Comparison of ENCODE assay signal across 29 cellular contexts in the genomic region with DNA sequence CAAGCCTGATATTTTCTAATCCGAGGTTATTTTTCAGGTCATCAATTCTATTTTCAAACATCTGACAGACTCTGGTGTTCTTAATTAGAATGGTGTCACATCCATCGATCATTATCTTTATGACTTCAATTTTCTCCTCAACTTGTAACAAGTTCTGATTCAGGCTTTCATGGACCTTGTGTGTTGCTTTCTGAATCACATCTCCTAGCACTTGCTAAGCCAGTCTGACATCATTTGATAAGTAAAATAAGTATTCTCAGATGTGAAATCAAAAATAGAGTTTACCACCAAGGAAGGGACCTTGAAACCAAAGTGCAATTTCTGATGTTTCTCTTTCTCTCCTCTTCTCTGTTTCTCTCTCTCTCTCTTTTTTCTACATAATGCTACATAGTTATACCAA. TPM values are rescaled to one million over a fixed set of nuclear protein-coding genes. Genes with fewer than 3 reads are reported as not detected.
"Had no signal": no experiment of that assay in that cellular context is flagged by ENCODE, and none has a peak within 500 bp of the region (broad histone marks: within the 10 kb centered on the region; RNA-seq: fewer than 3 reads in every experiment).

No MANE protein-coding gene starts in this region.

- H3K36me3 ChIP-seq: brain microvascular endothelial cell, cardiac muscle cell, MG63, SJSA1 had no signal

- H3K9me3 ChIP-seq: MG63, SJSA1, SK-N-SH had no signal

- H3K4me1 ChIP-seq: SJSA1 had no signal

- ATAC-seq: activated CD8-positive, alpha-beta T cell treated with anti-CD3 and anti-CD28 coated beads, Interleukin-2, amount 10 ng/mL, durations not matched to agents 7 days and 5 days; Panc1 had no signal

- H3K9ac ChIP-seq: SK-N-SH had no signal

- DNase-seq: activated CD4-positive, alpha-beta T cell treated with anti-CD3 and anti-CD28 coated beads, Interleukin-2, amount 10 ng/mL, durations not matched to agents 7 days and 5 days; activated CD4-positive, alpha-beta T cell treated with anti-CD3 and anti-CD28 coated beads, Interleukin-2, amount 50 U/mL, for 48 hours; activated CD8-positive, alpha-beta T cell treated with anti-CD3 and anti-CD28 coated beads, Interleukin-2, amount 10 ng/mL, durations not matched to agents 7 days and 5 days; activated gamma-delta T cell; activated naive CD4-positive, alpha-beta T cell treated with Interleukin-2 at 50 U/mL for 16 hours; activated T-cell treated with anti-CD3 and anti-CD28 coated beads, Interleukin-2, amount 50 U/mL, for 24 hours; amniotic stem cell; aorta; brain microvascular endothelial cell; Kasumi-1; MG63; NCI-H1048; NCI-H1105 treated with DMSO at 0.1 percent for 48 hours; NCI-H1436; NCI-H1694; NCI-H1930; NCI-H2081 treated with DMSO at 0.1 percent for 48 hours; NCI-H226; NCI-H446 treated with DMSO at 0.1 percent for 48 hours; NCI-H524; NCI-H69; NCI-H82; SHP77; SK-N-SH had no signal

- H3K27ac ChIP-seq: brain microvascular endothelial cell, cardiac muscle cell, SJSA1 had no signal

- H3K4me2 ChIP-seq: SK-N-SH had no signal

- H3K27me3 ChIP-seq: brain microvascular endothelial cell, cardiac muscle cell, MG63, SJSA1 had no signal

- H3K4me3 ChIP-seq: cardiac muscle cell, MG63, SJSA1 had no signal

RNA-seq across cellular contexts. Expression of a gene that starts 17.3 kb away (rescaled TPM):
- total RNA-seq: activated CD4-positive, alpha-beta T cell treated with anti-CD3 and anti-CD28 coated beads, Interleukin-2, amount 10 ng/mL, durations not matched to agents 7 days and 5 days; activated CD8-positive, alpha-beta T cell treated with anti-CD3 and anti-CD28 coated beads, Interleukin-2, amount 10 ng/mL, durations not matched to agents 7 days and 5 days; activated T-helper 2 cell treated with anti-CD3 and anti-CD28 coated beads, Interferon-gamma antibody, Interleukin-2, Interleukin-4, amounts not matched to agents 10 μg/mL and 5 μg/mL and 100 μg/mL, durations not matched to agents 14 hours and 24 hours and 36 hours; RPMI7951; SJSA1 had no signal
